ENCODE assay signal across 9 cellular contexts in genomic region chr22:23225724-23226496, GRCh38. TPM values are rescaled to one million over a fixed set of nuclear protein-coding genes. Genes with fewer than 3 reads are reported as not detected.
DNase-seq lines count a peak whose midpoint lies in the region; FAIRE-seq and TF ChIP-seq lines count a peak whose summit lies in the region.
"Had no signal": no experiment of that assay in that cellular context is flagged by ENCODE, and none has a peak within 500 bp of the region (broad histone marks: within the 10 kb centered on the region; RNA-seq: fewer than 3 reads in every experiment).

No MANE protein-coding gene starts in this region.

- DNase-seq in AG20443 (ENCODE audit: low spot score): peak; percentile 70
- DNase-seq in bronchial epithelial cell (ENCODE audit: low read depth): peak; percentile 87
- no peak for DNase-seq in NCI-H146 (lab: John Stamatoyannopoulos, UW)
- no peak for DNase-seq in effector CD8-positive, alpha-beta T cell (lab: John Stamatoyannopoulos, UW)
- DNase-seq in dedifferentiated amniotic fluid mesenchymal stem cell (ENCODE audit: extremely low spot score): no peak
- DNase-seq in NCI-H2196 treated with DMSO at 0.1 percent for 48 hours (lab: John Stamatoyannopoulos, UW; ENCODE audit: unreplicated experiment): no peak
- DNase-seq: activated B cell treated with CpG ODN at 0.5 μM for 24 hours had no signal

- no peaks in the 10 kb centered on the region for H3K27me3 ChIP-seq in Loucy (ENCODE audit: insufficient read depth, low read length, poor library complexity, severe bottlenecking)
- H3K27me3 ChIP-seq in bronchial epithelial cell (ENCODE audit: control insufficient read depth, insufficient read depth, low read length): no peaks in the 10 kb centered on the region
- no peaks in the 10 kb centered on the region for H3K27me3 ChIP-seq in mucosa of stomach (ENCODE audit: control insufficient read depth, insufficient read depth, low read length)

- H3K4me2 ChIP-seq in Loucy (ENCODE audit: low read depth, low read length, poor library complexity, severe bottlenecking): peak overlapping the region; percentile 11

- H3K4me1 ChIP-seq in Loucy (ENCODE audit: insufficient read depth, low read length, poor library complexity, severe bottlenecking) (peaks cover 35% of the 10 kb centered on the region), mucosa of stomach (ENCODE audit: control insufficient read depth, insufficient read depth, low read length) (peaks cover 50% of the 10 kb centered on the region)

- H3K9me3 ChIP-seq in Loucy (ENCODE audit: insufficient read depth, low read depth, low read length) (peaks cover 15% of the 10 kb centered on the region; the same call in 1 of the 2 replicates), mucosa of stomach (ENCODE audit: control insufficient read depth, low read length) (no peaks in the 10 kb centered on the region)

- H3F3A ChIP-seq in Loucy (ENCODE audit: low read depth): no peaks in the 10 kb centered on the region

- H3K9ac ChIP-seq in Loucy (ENCODE audit: low read depth, low read length, poor library complexity, severe bottlenecking) (no peak overlapping the region), mucosa of stomach (ENCODE audit: low read length) (peak overlapping the region; percentile 42)

- no peak overlapping the region for H3K4me3 ChIP-seq in Loucy (ENCODE audit: low read length, poor library complexity, severe bottlenecking)
- H3K4me3 ChIP-seq in bronchial epithelial cell (ENCODE audit: low read depth, low read length): no peak overlapping the region
- no peak overlapping the region for H3K4me3 ChIP-seq in mucosa of stomach (ENCODE audit: low read length)

- no peaks in the 10 kb centered on the region for H3K9me2 ChIP-seq in Loucy (replicated peaks; ENCODE audit: low read depth, low read length)

- H3K79me2 ChIP-seq in Loucy (ENCODE audit: insufficient read depth, low read length): peaks cover 100% of the 10 kb centered on the region

- TF ChIP-seq CTCF in Loucy (conservative IDR thresholded peaks at IDR 0.05; ENCODE audit: low read length): no peak
- no peak for TF ChIP-seq CTCF in bronchial epithelial cell (IDR thresholded peaks at IDR 0.05; ENCODE audit: insufficient read depth, low read length, severe bottlenecking)

- no peak overlapping the region for H2AFZ ChIP-seq in Loucy (ENCODE audit: low read length)

- peaks cover 98% of the 10 kb centered on the region for H4K20me1 ChIP-seq in Loucy (ENCODE audit: insufficient read depth, low read length, poor library complexity, severe bottlenecking)

- peak; percentile 83 for FAIRE-seq in bronchial epithelial cell (lab: Jason Lieb, UNC)

- H3K36me3 ChIP-seq in Loucy (ENCODE audit: insufficient read depth, low read length) (peaks cover 76% of the 10 kb centered on the region), bronchial epithelial cell (ENCODE audit: control insufficient read depth, insufficient read depth, low read length) (no peaks in the 10 kb centered on the region), mucosa of stomach (ENCODE audit: control insufficient read depth, insufficient read depth, low read length) (no peaks in the 10 kb centered on the region)

RNA-seq across cellular contexts. Expression of gene BCR, which starts 45.6 kb away (rescaled TPM):
- total RNA-seq in bronchial epithelial cell: 114 and 118 TPM in 2 replicates

Comparison
In these comparisons a context has a peak if more than half of its experiments do, and no peak if none do; other contexts are left out.
1. DNase-seq: peak in AG20443 (single experiment) and bronchial epithelial cell (single experiment); none in NCI-H146 (single experiment), effector CD8-positive, alpha-beta T cell (single experiment), dedifferentiated amniotic fluid mesenchymal stem cell (single experiment) and NCI-H2196 treated with DMSO at 0.1 percent for 48 hours (single experiment).